ENCODE assay signal across 19 cellular contexts in genomic region chr12:1185460-1186182, GRCh38.
A peak's percentile ranks its signal among the peaks of the same experiment; 100 is the strongest.
DNase-seq lines count a peak whose midpoint lies in the region; ATAC-seq and TF ChIP-seq lines count a peak whose summit lies in the region.
"Had no signal": no experiment of that assay in that cellular context is flagged by ENCODE, and none has a peak within 500 bp of the region (broad histone marks: within the 10 kb centered on the region; RNA-seq: fewer than 3 reads in every experiment).

No MANE protein-coding gene starts in this region.

- DNase-seq in GM10266 (ENCODE audit: extremely low spot score) (peak; percentile 40), WTC11 (ENCODE audit: low spot score) (no peak), SIG-M5 (lab: John Stamatoyannopoulos, UW) (no peak), right lobe of liver (no peak), cerebellar nuclear complex (lab: John Stamatoyannopoulos, UW) (no peak)
- DNase-seq: activated B cell treated with CpG ODN at 0.5 μM for 24 hours; activated T-cell treated with anti-CD3 and anti-CD28 coated beads for 4 hours; amygdala; DMS153; hippocampal formation; left ventricle myocardium inferior; naive thymus-derived CD4-positive, alpha-beta T cell; right cardiac atrium; stimulated activated CD4-positive, alpha-beta T cell treated with anti-CD3 and anti-CD28 coated beads, Interleukin-4, amount 100 ng/mL, for 24 hours; stimulated activated naive CD4-positive, alpha-beta T cell; SW 1271 had no signal

- no peak overlapping the region for H3K4me3 ChIP-seq in right lobe of liver
- H3K4me3 ChIP-seq: left ventricle myocardium inferior had no signal

- H3K9me3 Mint-ChIP-seq in WTC11: no peaks in the 10 kb centered on the region
- H3K9me3 Mint-ChIP-seq: activated B cell treated with CpG ODN at 0.5 μM for 24 hours; naive thymus-derived CD4-positive, alpha-beta T cell had no signal

- TF ChIP-seq CTCF in GM10266 (IDR thresholded peaks at IDR 0.05; ENCODE audit: control insufficient read depth, insufficient read depth, low read depth, missing control alignments) (no peak), WTC11 (IDR thresholded peaks at IDR 0.05) (no peak), right lobe of liver (IDR thresholded peaks at IDR 0.05) (no peak)

- H3K27me3 Mint-ChIP-seq in WTC11 (ENCODE audit: low read depth): no peaks in the 10 kb centered on the region
- H3K27me3 Mint-ChIP-seq: activated B cell treated with CpG ODN at 0.5 μM for 24 hours; naive thymus-derived CD4-positive, alpha-beta T cell had no signal

- peak overlapping the region; percentile 39; the same call in 1 of the 2 replicates for H3K27ac Mint-ChIP-seq in WTC11
- H3K27ac Mint-ChIP-seq: activated B cell treated with CpG ODN at 0.5 μM for 24 hours had no signal

- no peak overlapping the region for H3K27ac ChIP-seq in right lobe of liver
- H3K27ac ChIP-seq: left ventricle myocardium inferior had no signal

- ATAC-seq in GM18867 (IDR thresholded peaks at IDR 0.05; ENCODE audit: unreplicated experiment) (peak; percentile 71), HG02938 (IDR thresholded peaks at IDR 0.05; ENCODE audit: unreplicated experiment) (peak; percentile 59), WTC11 (no peak), GM21717 (IDR thresholded peaks at IDR 0.05; ENCODE audit: unreplicated experiment) (no peak), right lobe of liver (no peak)
- ATAC-seq: naive thymus-derived CD4-positive, alpha-beta T cell; right cardiac atrium had no signal

- H3K4me1 ChIP-seq in right lobe of liver: peaks cover 0 to 5% (median 2%) of the 10 kb centered on the region in 4 donors

- no peak overlapping the region for H3K4me3 Mint-ChIP-seq in WTC11
- H3K4me3 Mint-ChIP-seq: activated B cell treated with CpG ODN at 0.5 μM for 24 hours; naive thymus-derived CD4-positive, alpha-beta T cell had no signal

- no peaks in the 10 kb centered on the region for H3K9me3 ChIP-seq in right lobe of liver
- H3K9me3 ChIP-seq: left ventricle myocardium inferior had no signal

- peaks cover 0 to 27% (median 3%) of the 10 kb centered on the region in 4 donors for H3K36me3 ChIP-seq in right lobe of liver

- H3K36me3 Mint-ChIP-seq in WTC11: peaks cover 15% of the 10 kb centered on the region

- CTCF ChIA-PET in WTC11 (lab: Charles Lee): interaction anchor here (1.0 kb wide), 1 partner anchor 68 kb away, joined by 3 read pairs; no protein-coding TSS in a partner anchor

- intact Hi-C loops in right lobe of liver (cut with DNase I): no loop called here

- TF ChIP-seq POLR2A in right lobe of liver (IDR thresholded peaks at IDR 0.05): no peak

- H3K4me1 Mint-ChIP-seq in WTC11: peaks cover 12% of the 10 kb centered on the region

- WGBS in right lobe of liver (ENCODE audit: insufficient coverage, low coverage, low lambda C conversion rate, missing lambda C conversion rate): 82% methylated on average over 3 of the region's 3 CpGs

- no peaks in the 10 kb centered on the region for H3K27me3 ChIP-seq in right lobe of liver

- POLR2A ChIA-PET in WTC11 (lab: Charles Lee): no interaction called here

TF ChIP-seq in WTC11, 78 proteins besides CTCF, POLR2A, EP300 and RAD21:
- TF ChIP-seq SP1 (CRISPR knock-in tag; conservative IDR thresholded peaks at IDR 0.05) (no peak), MYBL2 (CRISPR knock-in tag; IDR thresholded peaks at IDR 0.05) (no peak), PRRX2 (CRISPR knock-in tag; IDR thresholded peaks at IDR 0.05) (no peak), MLX (CRISPR knock-in tag; IDR thresholded peaks at IDR 0.05) (no peak), GABPB1 (CRISPR knock-in tag; IDR thresholded peaks at IDR 0.05) (no peak), JUN (CRISPR knock-in tag; IDR thresholded peaks at IDR 0.05) (no peak), FOXK1 (CRISPR knock-in tag; IDR thresholded peaks at IDR 0.05) (no peak), HMGXB4 (CRISPR knock-in tag; IDR thresholded peaks at IDR 0.05) (no peak), NR1H2 (CRISPR knock-in tag; IDR thresholded peaks at IDR 0.05) (no peak), USF1 (CRISPR knock-in tag; IDR thresholded peaks at IDR 0.05) (no peak), JAZF1 (CRISPR knock-in tag; IDR thresholded peaks at IDR 0.05) (no peak), RELA (CRISPR knock-in tag; IDR thresholded peaks at IDR 0.05; ENCODE audit: borderline replicate concordance) (no peak), NFYB (CRISPR knock-in tag; conservative IDR thresholded peaks at IDR 0.05; ENCODE audit: low read depth) (no peak)

Comparison
In these comparisons a context has a peak if more than half of its experiments do, and no peak if none do; other contexts are left out.
1. ATAC-seq: peak in GM18867 (single experiment) and HG02938 (single experiment); none in WTC11 (single experiment), GM21717 (single experiment) and right lobe of liver (0 of 4).